Comparison of ENCODE assay signal across 13 cellular contexts in the genomic region with DNA sequence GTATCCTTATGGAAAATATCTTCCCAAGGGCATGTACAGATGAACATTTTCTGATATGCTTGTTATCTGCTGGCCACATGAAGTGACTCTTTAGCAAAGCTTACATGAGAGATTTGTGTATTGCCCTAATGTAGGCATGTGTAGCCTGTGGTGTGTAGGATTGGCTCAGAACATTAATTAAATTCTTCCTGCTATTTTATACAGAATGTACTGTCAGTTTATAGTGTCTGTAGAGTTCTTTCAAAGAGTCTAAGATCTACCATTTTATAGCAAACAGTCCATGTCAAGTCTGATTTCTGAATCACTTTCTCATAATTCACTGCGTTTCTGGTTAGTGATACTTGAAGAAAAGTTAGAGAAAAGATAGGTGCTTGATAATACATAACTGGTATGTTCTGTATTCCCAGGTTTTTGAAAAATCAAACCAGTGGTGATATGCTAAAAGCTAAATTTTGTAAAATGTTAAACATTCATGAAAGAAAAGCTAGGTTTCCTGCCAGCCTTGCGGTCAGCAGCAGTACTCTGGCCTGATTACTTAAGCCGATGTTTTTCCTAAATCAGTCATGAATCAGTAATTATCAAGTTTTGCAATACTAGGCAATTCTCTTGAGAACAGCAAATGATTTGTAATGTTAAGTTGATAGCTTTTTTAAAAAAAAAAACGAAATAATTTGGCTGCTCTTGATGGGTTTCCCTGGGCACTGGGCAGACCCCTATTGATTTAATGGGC. TPM values are rescaled to one million over a fixed set of nuclear protein-coding genes. Genes with fewer than 3 reads are reported as not detected.
DNase-seq lines count a peak whose midpoint lies in the region; ATAC-seq and TF ChIP-seq lines count a peak whose summit lies in the region.
"Had no signal": no experiment of that assay in that cellular context is flagged by ENCODE, and none has a peak within 500 bp of the region (broad histone marks: within the 10 kb centered on the region; RNA-seq: fewer than 3 reads in every experiment).

No MANE protein-coding gene starts in this region.

- H3K36me3 ChIP-seq in RWPE2 (ENCODE audit: low read depth), result no peaks in the 10 kb centered on the region

- TF ChIP-seq CTCF in RWPE2 (IDR thresholded peaks at IDR 0.05; ENCODE audit: poor library complexity, severe bottlenecking), result no peak
- no peak for TF ChIP-seq CTCF in fibroblast of pulmonary artery (IDR thresholded peaks at IDR 0.05; ENCODE audit: low read length, missing control alignments)

- no peaks in the 10 kb centered on the region for H3K9me3 ChIP-seq in RWPE2 (ENCODE audit: severe bottlenecking)

- DNase-seq in EH (ENCODE audit: low read depth) (peak; percentile 62), RWPE2 (ENCODE audit: low spot score) (no peak), fibroblast of pulmonary artery (ENCODE audit: low read depth) (peak; percentile 78), renal cortical epithelial cell (ENCODE audit: low read depth) (peak; percentile 93), medulla oblongata (ENCODE audit: extremely low spot score) (no peak)
- no peak for DNase-seq in NK-92 treated with Interleukin-12 subunit alpha and Interleukin-12 subunit beta, amount 100 ng/mL, for 24 hours (lab: John Stamatoyannopoulos, UW)
- DNase-seq: activated T-cell treated with anti-CD3 and anti-CD28 coated beads for 4 hours; effector CD8-positive, alpha-beta T cell; H9; SW 1271 had no signal

- H3K4me1 ChIP-seq in RWPE2 (ENCODE audit: insufficient read depth, poor library complexity, severe bottlenecking), result peaks cover 19% of the 10 kb centered on the region

- H3K4me3 ChIP-seq in RWPE2 (ENCODE audit: severe bottlenecking) (no peak overlapping the region), fibroblast of pulmonary artery (replicated peaks; ENCODE audit: low read depth, low read length) (no peak overlapping the region)

- ATAC-seq in RWPE2 (ENCODE audit: low read depth) (no peak), GM21786 (IDR thresholded peaks at IDR 0.05; ENCODE audit: unreplicated experiment) (no peak), GM19395 (IDR thresholded peaks at IDR 0.05; ENCODE audit: unreplicated experiment) (no peak)

- peak overlapping the region; percentile 3 for H3K27ac ChIP-seq in RWPE2 (ENCODE audit: poor library complexity, severe bottlenecking)
- H3K27ac ChIP-seq: C4-2B had no signal

- H3K27me3 ChIP-seq in RWPE2 (ENCODE audit: insufficient read depth, poor library complexity, severe bottlenecking), result no peaks in the 10 kb centered on the region

RNA-seq across cellular contexts. Expression of gene EFEMP1, which starts 30.9 kb away (rescaled TPM):
- 155 and 330 TPM in 2 replicates for total RNA-seq in renal cortical epithelial cell

Comparison
In these comparisons a context has a peak if more than half of its experiments do, and no peak if none do; other contexts are left out.
1. DNase-seq: peak in EH (single experiment), fibroblast of pulmonary artery (single experiment) and renal cortical epithelial cell (single experiment); none in RWPE2 (single experiment), NK-92 treated with Interleukin-12 subunit alpha and Interleukin-12 subunit beta, amount 100 ng/mL, for 24 hours (single experiment) and medulla oblongata (single experiment).